ENCODE assay signal across 23 cellular contexts in the genomic region with DNA sequence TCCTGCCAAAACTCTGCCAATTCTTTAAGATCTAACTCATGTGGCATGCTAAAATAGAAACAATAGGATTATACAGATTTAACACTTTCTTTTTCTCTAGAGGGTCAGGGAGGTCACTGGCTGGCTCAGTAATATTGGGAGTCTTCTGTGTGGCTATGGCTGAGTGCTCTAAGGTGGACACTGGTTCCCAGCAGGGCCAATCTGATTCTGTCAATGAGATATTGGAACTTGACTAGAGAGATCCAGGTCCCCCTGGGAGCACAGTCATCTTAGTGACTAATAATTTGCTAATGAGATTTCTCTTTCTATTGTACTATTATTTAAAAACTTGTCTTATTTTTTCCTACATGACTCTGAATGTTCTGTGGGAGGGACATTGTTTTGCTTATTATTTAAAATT.
"Had no signal": no experiment of that assay in that cellular context is flagged by ENCODE, and none has a peak within 500 bp of the region (broad histone marks: within the 10 kb centered on the region; RNA-seq: fewer than 3 reads in every experiment).

No MANE protein-coding gene starts in this region.

- H3K4me1 ChIP-seq: SJSA1 had no signal

- FAIRE-seq: HepG2, RCC 7860 had no signal

- ATAC-seq: HepG2 had no signal

- H3K27me3 ChIP-seq: SJSA1 had no signal

- H3K9me3 ChIP-seq: SJSA1 had no signal

- H3K4me3 ChIP-seq: SJSA1, SK-N-MC had no signal

- H3K27ac ChIP-seq: SJSA1, SK-N-MC had no signal

- H3K36me3 ChIP-seq: SJSA1 had no signal

- DNase-seq: IMR-90, Karpas-422, KG1, MM.1S, NCI-H1048, NCI-H1105, NCI-H1417, NCI-H1436 treated with DMSO at 0.1 percent for 48 hours, NCI-H1694, NCI-H1930, NCI-H2081, NCI-H2107, NCI-H2227 treated with DMSO at 0.1 percent for 48 hours, NCI-H524, NCI-H526 treated with DMSO at 0.1 percent for 48 hours, NCI-H774, Right ventricle myocardium superior, RPMI8226, SIG-M5 had no signal
